12 cellular contexts compared by ENCODE assay signal in the genomic region with DNA sequence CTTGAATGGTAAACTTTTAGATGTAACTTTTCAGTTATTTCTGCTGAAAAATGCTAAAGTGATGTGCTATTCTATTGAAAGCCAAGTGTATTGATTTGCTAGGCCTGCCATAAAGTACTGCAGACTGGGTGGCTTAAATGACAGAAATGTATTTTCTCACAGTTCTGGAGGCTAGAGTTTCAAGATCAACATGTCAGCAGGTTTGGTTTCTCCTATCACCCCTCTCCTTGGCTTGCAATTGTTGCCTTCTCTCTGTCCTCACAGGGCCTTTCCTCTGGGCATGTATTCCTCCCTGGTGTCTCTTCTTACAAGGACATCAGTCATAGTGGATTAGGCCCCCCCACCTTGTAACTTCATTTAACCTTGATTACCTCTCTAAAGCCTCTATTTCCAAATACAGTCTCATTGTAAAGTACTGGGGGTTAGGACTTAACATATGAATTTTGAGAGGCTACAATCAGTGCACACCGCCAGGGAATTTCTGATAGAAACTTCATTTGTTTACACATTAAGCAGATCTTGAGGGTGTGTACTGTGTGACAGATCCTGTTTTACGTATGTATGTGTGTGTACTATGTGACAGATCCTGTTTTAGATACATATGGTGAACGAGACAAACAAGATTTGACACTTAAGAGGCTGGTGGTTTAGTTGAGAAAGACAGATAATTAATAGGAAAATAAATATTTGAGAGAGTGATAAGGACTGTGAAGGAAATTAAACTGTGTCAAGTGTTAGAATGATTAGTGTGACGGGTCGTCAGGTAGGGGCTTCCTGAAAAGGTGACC. TPM values are rescaled to one million over a fixed set of nuclear protein-coding genes. Genes with fewer than 3 reads are reported as not detected.
DNase-seq lines count a peak whose midpoint lies in the region; ATAC-seq, FAIRE-seq and TF ChIP-seq lines count a peak whose summit lies in the region.
"Had no signal": no experiment of that assay in that cellular context is flagged by ENCODE, and none has a peak within 500 bp of the region (broad histone marks: within the 10 kb centered on the region; RNA-seq: fewer than 3 reads in every experiment).

No MANE protein-coding gene starts in this region.

- CTCF ChIA-PET in A549 (lab: Yijun Ruan, JAX) = interaction anchor here (1.2 to 1.7 kb wide), 3 partner anchors 14 to 51 kb away, joined by 3 read pairs; no protein-coding TSS in a partner anchor

- no peak overlapping the region for H3K4me3 ChIP-seq in A549
- H3K4me3 ChIP-seq: colonic mucosa had no signal

- H3K27ac ChIP-seq in A549 = no peak overlapping the region
- H3K27ac ChIP-seq: colonic mucosa had no signal

- peak; percentile 51 for FAIRE-seq in A549 (lab: Jason Lieb, UNC)
- peak; percentile 58 for FAIRE-seq in H54 (lab: Jason Lieb, UNC)
- FAIRE-seq: keratinocyte had no signal

- no peaks in the 10 kb centered on the region for H3K27me3 Mint-ChIP-seq in brain
- H3K27me3 Mint-ChIP-seq in natural killer cell treated with Interleukin-12 subunit alpha and Interleukin-12 subunit beta and Interleukin-15 and Interleukin-18, amount 100 ng/mL, for 72 hours = no peaks in the 10 kb centered on the region
- H3K27me3 Mint-ChIP-seq: activated naive CD8-positive, alpha-beta T cell treated with anti-CD3 and anti-CD28 coated beads, Interleukin-2, amount 10 ng/mL, durations not matched to agents 7 days and 5 days; B cell had no signal

- TF ChIP-seq POLR2A in A549 (IDR thresholded peaks at IDR 0.05; ENCODE audit: low read length) (no peak), H54 (IDR thresholded peaks at IDR 0.05; ENCODE audit: low read depth, low read length) (no peak)

- DNase-seq in A549 (ENCODE audit: low read depth in 1 of 2, low spot score in 1 of 2) = no peak
- DNase-seq in H54 (ENCODE audit: insufficient read length, low spot score) = no peak
- no peak for DNase-seq in natural killer cell treated with Interleukin-12 subunit alpha and Interleukin-12 subunit beta and Interleukin-15 and Interleukin-18, amount 100 ng/mL, for 72 hours (ENCODE audit: low spot score)
- DNase-seq in SKM-1 (lab: John Stamatoyannopoulos, UW; ENCODE audit: unreplicated experiment) = no peak
- DNase-seq in T-helper 9 cell = no peak
- DNase-seq in NOMO-1 treated with dmso at 0.1 percent for 144 hours (lab: John Stamatoyannopoulos, UW; ENCODE audit: unreplicated experiment) = no peak
- DNase-seq: activated naive CD8-positive, alpha-beta T cell treated with anti-CD3 and anti-CD28 coated beads, Interleukin-2, amount 10 ng/mL, durations not matched to agents 7 days and 5 days; colonic mucosa had no signal

- H3K4me1 Mint-ChIP-seq in brain = peaks cover 47% of the 10 kb centered on the region
- peaks cover 45% of the 10 kb centered on the region in 2 donors for H3K4me1 Mint-ChIP-seq in natural killer cell treated with Interleukin-12 subunit alpha and Interleukin-12 subunit beta and Interleukin-15 and Interleukin-18, amount 100 ng/mL, for 72 hours (ENCODE audit: low read depth in 2 of 2)

- ATAC-seq in A549 = peak in 1 of 2 experiments; percentile 25; a peak in 1 of 6 replicates
- no peak for ATAC-seq in natural killer cell treated with Interleukin-12 subunit alpha and Interleukin-12 subunit beta and Interleukin-15 and Interleukin-18, amount 100 ng/mL, for 72 hours
- no peak for ATAC-seq in GM21381 (IDR thresholded peaks at IDR 0.05; ENCODE audit: unreplicated experiment)

- TF ChIP-seq EP300 in A549 (IDR thresholded peaks at IDR 0.05) = no peak

- H3K9me3 Mint-ChIP-seq in brain = peaks cover 3 to 14% (median 9%) of the 10 kb centered on the region in 5 experiments
- H3K9me3 Mint-ChIP-seq in natural killer cell treated with Interleukin-12 subunit alpha and Interleukin-12 subunit beta and Interleukin-15 and Interleukin-18, amount 100 ng/mL, for 72 hours = no peaks in the 10 kb centered on the region
- H3K9me3 Mint-ChIP-seq: activated naive CD8-positive, alpha-beta T cell treated with anti-CD3 and anti-CD28 coated beads, Interleukin-2, amount 10 ng/mL, durations not matched to agents 7 days and 5 days had no signal

- H3K27ac Mint-ChIP-seq in brain = peak overlapping the region in 3 of 5 experiments; percentile 8 to 64 (median 40)
- peak overlapping the region; percentile 4 to 65 for H3K27ac Mint-ChIP-seq in natural killer cell treated with Interleukin-12 subunit alpha and Interleukin-12 subunit beta and Interleukin-15 and Interleukin-18, amount 100 ng/mL, for 72 hours
- H3K27ac Mint-ChIP-seq: activated naive CD8-positive, alpha-beta T cell treated with anti-CD3 and anti-CD28 coated beads, Interleukin-2, amount 10 ng/mL, durations not matched to agents 7 days and 5 days; B cell had no signal

- H3K9me3 ChIP-seq in A549 = no peaks in the 10 kb centered on the region
- H3K9me3 ChIP-seq: colonic mucosa had no signal

- peaks cover 16% of the 10 kb centered on the region; the same call in 1 of the 3 replicates for H3K4me1 ChIP-seq in A549

- peaks cover 38% of the 10 kb centered on the region for H3K36me3 Mint-ChIP-seq in brain
- H3K36me3 Mint-ChIP-seq in natural killer cell treated with Interleukin-12 subunit alpha and Interleukin-12 subunit beta and Interleukin-15 and Interleukin-18, amount 100 ng/mL, for 72 hours = no peaks in the 10 kb centered on the region

- POLR2A ChIA-PET in A549 (lab: Yijun Ruan, JAX) = no interaction called here

- TF ChIP-seq RAD21 in A549 (conservative IDR thresholded peaks at IDR 0.05 in 1 of 2, IDR thresholded peaks at IDR 0.05 in 1 of 2) = no peak

- WGBS in A549 (ENCODE audit: missing lambda C conversion rate) = 82% methylated on average over 5 of the region's 5 CpGs

- no peak overlapping the region for H3K4me2 ChIP-seq in A549

- peak overlapping the region in 1 of 5 experiments; percentile 10 for H3K4me3 Mint-ChIP-seq in brain
- peak overlapping the region; percentile 5 for H3K4me3 Mint-ChIP-seq in natural killer cell treated with Interleukin-12 subunit alpha and Interleukin-12 subunit beta and Interleukin-15 and Interleukin-18, amount 100 ng/mL, for 72 hours
- H3K4me3 Mint-ChIP-seq: activated naive CD8-positive, alpha-beta T cell treated with anti-CD3 and anti-CD28 coated beads, Interleukin-2, amount 10 ng/mL, durations not matched to agents 7 days and 5 days; B cell had no signal

- TF ChIP-seq CTCF in A549 (IDR thresholded peaks at IDR 0.05) (no peak), brain (conservative IDR thresholded peaks at IDR 0.05) (no peak)

TF ChIP-seq in A549, 52 proteins besides CTCF, POLR2A, EP300 and RAD21:
- TF ChIP-seq CBX2 (IDR thresholded peaks at IDR 0.05; ENCODE audit: borderline replicate concordance, low read depth) (no peak), HEYL (CRISPR knock-in tag; IDR thresholded peaks at IDR 0.05) (no peak), POLR2AphosphoS2 (conservative IDR thresholded peaks at IDR 0.05; ENCODE audit: low read length) (no peak), NFE2L2 (conservative IDR thresholded peaks at IDR 0.05; ENCODE audit: low read length) (no peak), CHD4 (IDR thresholded peaks at IDR 0.05; ENCODE audit: borderline replicate concordance) (no peak), JUNB (IDR thresholded peaks at IDR 0.05) (no peak), ZC3H11A (IDR thresholded peaks at IDR 0.05) (no peak), MAFK (IDR thresholded peaks at IDR 0.05; ENCODE audit: partially characterized antibody) (no peak), MYC (IDR thresholded peaks at IDR 0.05; ENCODE audit: borderline replicate concordance, low read length) (no peak), JUN (IDR thresholded peaks at IDR 0.05) (no peak), SREBF2 (IDR thresholded peaks at IDR 0.05) (no peak), BHLHE40 (IDR thresholded peaks at IDR 0.05; ENCODE audit: low read depth, low read length) (no peak), RFX5 (IDR thresholded peaks at IDR 0.05) (no peak), RNF2 (IDR thresholded peaks at IDR 0.05; ENCODE audit: borderline replicate concordance, low read depth) (no peak), CHD2 (IDR thresholded peaks at IDR 0.05; ENCODE audit: low read length, partially characterized antibody) (no peak)
- TF ChIP-seq, protein P1, sequence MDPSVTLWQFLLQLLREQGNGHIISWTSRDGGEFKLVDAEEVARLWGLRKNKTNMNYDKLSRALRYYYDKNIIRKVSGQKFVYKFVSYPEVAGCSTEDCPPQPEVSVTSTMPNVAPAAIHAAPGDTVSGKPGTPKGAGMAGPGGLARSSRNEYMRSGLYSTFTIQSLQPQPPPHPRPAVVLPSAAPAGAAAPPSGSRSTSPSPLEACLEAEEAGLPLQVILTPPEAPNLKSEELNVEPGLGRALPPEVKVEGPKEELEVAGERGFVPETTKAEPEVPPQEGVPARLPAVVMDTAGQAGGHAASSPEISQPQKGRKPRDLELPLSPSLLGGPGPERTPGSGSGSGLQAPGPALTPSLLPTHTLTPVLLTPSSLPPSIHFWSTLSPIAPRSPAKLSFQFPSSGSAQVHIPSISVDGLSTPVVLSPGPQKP (IDR thresholded peaks at IDR 0.05; ENCODE audit: low read depth, low read length) = no peak
- TF ChIP-seq, protein P2, sequence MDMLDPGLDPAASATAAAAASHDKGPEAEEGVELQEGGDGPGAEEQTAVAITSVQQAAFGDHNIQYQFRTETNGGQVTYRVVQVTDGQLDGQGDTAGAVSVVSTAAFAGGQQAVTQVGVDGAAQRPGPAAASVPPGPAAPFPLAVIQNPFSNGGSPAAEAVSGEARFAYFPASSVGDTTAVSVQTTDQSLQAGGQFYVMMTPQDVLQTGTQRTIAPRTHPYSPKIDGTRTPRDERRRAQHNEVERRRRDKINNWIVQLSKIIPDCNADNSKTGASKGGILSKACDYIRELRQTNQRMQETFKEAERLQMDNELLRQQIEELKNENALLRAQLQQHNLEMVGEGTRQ (IDR thresholded peaks at IDR 0.05) = no peak
- TF ChIP-seq, protein P3, sequence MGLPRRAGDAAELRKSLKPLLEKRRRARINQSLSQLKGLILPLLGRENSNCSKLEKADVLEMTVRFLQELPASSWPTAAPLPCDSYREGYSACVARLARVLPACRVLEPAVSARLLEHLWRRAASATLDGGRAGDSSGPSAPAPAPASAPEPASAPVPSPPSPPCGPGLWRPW (IDR thresholded peaks at IDR 0.05) = no peak

RNA-seq across cellular contexts. Expression of a gene that starts 49.5 kb away (rescaled TPM):
- polyA plus RNA-seq in A549 (2011; rRNA removed) (65.4 and 80.0 TPM in 2 replicates), A549 (2017; fragmentation: RNase III; extraction: RNeasy Plus Mini Kit Qiagen cat#74134 plus additional on column Dnase treatment) (52.3 to 60.4 TPM (median 59.8 TPM) in 3 replicates), brain (ENCODE audit: insufficient read depth, low read depth, low replicate concordance) (49.1 TPM)
- polyA plus RNA-seq in A549 (2012; cell fraction: cytosol; rRNA removed) = 23.7 and 31.8 TPM in 2 replicates
- polyA plus RNA-seq in A549 (2012; cell fraction: nucleus; rRNA removed) = 12.0 and 21.8 TPM in 2 replicates
- 42.8 and 50.1 TPM in 2 replicates for polyA minus RNA-seq in A549 (2011; rRNA and poly(A)+ RNA removed)
- 10 to 100 TPM; 72.5 to 74.5 TPM for total RNA-seq in natural killer cell treated with Interleukin-12 subunit alpha and Interleukin-12 subunit beta and Interleukin-15 and Interleukin-18, amount 100 ng/mL, for 72 hours
